20 cellular contexts compared by ENCODE assay signal in the genomic region with DNA sequence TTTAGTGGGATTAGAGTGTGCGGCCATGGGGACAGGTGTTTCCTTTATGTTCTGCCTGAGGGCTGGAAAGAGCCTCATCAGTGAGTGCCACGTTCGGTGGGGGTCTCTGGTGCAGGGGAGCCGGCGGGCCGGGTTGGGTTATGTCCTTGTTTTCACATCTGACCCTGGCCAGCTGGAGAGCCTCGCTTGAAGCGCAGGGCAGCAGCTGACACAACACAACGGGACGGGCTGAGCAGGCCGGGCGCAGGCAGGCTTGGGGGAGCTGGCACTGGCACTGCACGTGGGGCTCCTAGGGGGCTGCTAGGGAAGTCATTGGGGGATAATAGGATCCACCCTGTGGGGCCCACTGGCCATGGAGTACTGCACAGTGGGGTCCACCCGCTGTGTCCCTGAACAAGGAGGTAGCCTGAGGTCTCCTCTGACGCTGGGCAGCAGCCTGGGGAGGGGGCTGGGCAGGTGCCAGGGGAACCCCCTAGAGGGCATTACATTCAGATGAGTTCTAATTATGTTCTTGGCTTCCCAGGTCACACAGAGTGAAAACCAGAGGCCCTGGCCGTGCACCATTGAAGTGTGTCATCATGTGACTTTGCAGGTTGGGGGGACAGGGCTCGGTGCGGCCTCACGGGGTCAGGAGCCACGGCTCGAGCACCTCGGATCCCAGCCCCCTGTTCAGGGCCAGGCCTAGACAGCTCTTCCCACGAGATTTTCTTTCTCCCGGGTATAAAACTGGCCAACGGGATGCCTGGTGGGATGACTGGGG.
DNase-seq lines count a peak whose midpoint lies in the region; ATAC-seq and TF ChIP-seq lines count a peak whose summit lies in the region.
"Had no signal": no experiment of that assay in that cellular context is flagged by ENCODE, and none has a peak within 500 bp of the region (broad histone marks: within the 10 kb centered on the region; RNA-seq: fewer than 3 reads in every experiment).

No MANE protein-coding gene starts in this region.

- H3F3A ChIP-seq in neural progenitor cell (ENCODE audit: low read depth), result no peaks in the 10 kb centered on the region

- ATAC-seq in Right ventricle myocardium inferior (no peak), HG02623 (IDR thresholded peaks at IDR 0.05; ENCODE audit: unreplicated experiment) (no peak)
- ATAC-seq: esophagus mucosa, gastrocnemius medialis, T-cell had no signal

- H3K27ac Mint-ChIP-seq in neural progenitor cell, result peak overlapping the region; percentile 69
- H3K27ac Mint-ChIP-seq: activated CD4-positive, alpha-beta T cell treated with anti-CD3 and anti-CD28 coated beads, Interleukin-2, amount 10 ng/mL, durations not matched to agents 24 days and 14 days; CD4-positive, CD25-positive, alpha-beta regulatory T cell; mesothelial cell of epicardium; T-cell had no signal

- H3K36me3 ChIP-seq in right atrium auricular region (no peaks in the 10 kb centered on the region), neural progenitor cell (no peaks in the 10 kb centered on the region), tibial nerve (no peaks in the 10 kb centered on the region), testis (ENCODE audit: low read depth, missing control alignments) (no peaks in the 10 kb centered on the region)
- H3K36me3 ChIP-seq: gastrocnemius medialis had no signal

- no peak overlapping the region for H3K9ac ChIP-seq in neural progenitor cell

- H3K79me2 ChIP-seq in neural progenitor cell (ENCODE audit: low read depth), result no peaks in the 10 kb centered on the region

- H3K4me3 ChIP-seq in right atrium auricular region, result no peak overlapping the region
- H3K4me3 ChIP-seq in neural progenitor cell, result no peak overlapping the region
- no peak overlapping the region for H3K4me3 ChIP-seq in tibial nerve
- H3K4me3 ChIP-seq in testis, result no peak overlapping the region
- H3K4me3 ChIP-seq: gastrocnemius medialis had no signal

- DNase-seq in Right ventricle myocardium inferior (ENCODE audit: missing footprints), result peak; percentile 40
- DNase-seq in right atrium auricular region (ENCODE audit: low spot score), result no peak
- peak; percentile 71 for DNase-seq in cardiac septum (ENCODE audit: low spot score)
- peak; percentile 39 for DNase-seq in neural progenitor cell (ENCODE audit: low spot score)
- no peak for DNase-seq in tibial nerve (ENCODE audit: low spot score in 2 of 2)
- no peak for DNase-seq in testis
- no peak for DNase-seq in HCEC 1CT
- DNase-seq: activated CD4-positive, alpha-beta T cell treated with anti-CD3 and anti-CD28 coated beads, Interleukin-2, amount 10 ng/mL, durations not matched to agents 24 days and 14 days; CD4-positive, CD25-positive, alpha-beta regulatory T cell; DMS 273 treated with DMSO at 0.1 percent for 48 hours; effector CD8-positive, alpha-beta T cell; gastrocnemius medialis; NCI-H1436; NCI-H2171 treated with DMSO at 0.1 percent for 48 hours; NCI-H748 treated with DMSO at 0.1 percent for 48 hours; SHP77 treated with DMSO at 0.1 percent for 48 hours; T-cell had no signal

- H3K9me3 ChIP-seq in right atrium auricular region (no peaks in the 10 kb centered on the region), neural progenitor cell (ENCODE audit: low read depth) (no peaks in the 10 kb centered on the region), tibial nerve (no peaks in the 10 kb centered on the region), testis (no peaks in the 10 kb centered on the region)
- H3K9me3 ChIP-seq: gastrocnemius medialis had no signal

- H2AFZ ChIP-seq in neural progenitor cell (replicated peaks), result no peak overlapping the region

- no peaks in the 10 kb centered on the region for H3K4me1 ChIP-seq in right atrium auricular region
- peaks cover 13% of the 10 kb centered on the region for H3K4me1 ChIP-seq in neural progenitor cell
- no peaks in the 10 kb centered on the region for H3K4me1 ChIP-seq in tibial nerve
- H3K4me1 ChIP-seq in testis, result no peaks in the 10 kb centered on the region
- H3K4me1 ChIP-seq: gastrocnemius medialis had no signal

- 80 to 83% methylated on average over 23 to 25 of the region's 25 CpGs for WGBS in tibial nerve, 2 donors
- WGBS in testis, 2 donors, result 90 to 94% methylated on average over 16 to 25 of the region's 25 CpGs

- TF ChIP-seq CTCF in right atrium auricular region (IDR thresholded peaks at IDR 0.05) (no peak), neural progenitor cell (IDR thresholded peaks at IDR 0.05) (no peak), tibial nerve (IDR thresholded peaks at IDR 0.05) (no peak), testis (IDR thresholded peaks at IDR 0.05) (no peak)

- no peaks in the 10 kb centered on the region for H3K36me3 Mint-ChIP-seq in neural progenitor cell
- H3K36me3 Mint-ChIP-seq: CD4-positive, CD25-positive, alpha-beta regulatory T cell; mesothelial cell of epicardium; T-cell had no signal

- no peaks in the 10 kb centered on the region for H3K27me3 Mint-ChIP-seq in neural progenitor cell (ENCODE audit: insufficient read depth, low read depth)
- H3K27me3 Mint-ChIP-seq: activated CD4-positive, alpha-beta T cell treated with anti-CD3 and anti-CD28 coated beads, Interleukin-2, amount 10 ng/mL, durations not matched to agents 24 days and 14 days; CD4-positive, CD25-positive, alpha-beta regulatory T cell; T-cell had no signal

- no peaks in the 10 kb centered on the region for H3K9me3 Mint-ChIP-seq in neural progenitor cell
- H3K9me3 Mint-ChIP-seq: activated CD4-positive, alpha-beta T cell treated with anti-CD3 and anti-CD28 coated beads, Interleukin-2, amount 10 ng/mL, durations not matched to agents 24 days and 14 days; CD4-positive, CD25-positive, alpha-beta regulatory T cell; mesothelial cell of epicardium; T-cell had no signal

- no peaks in the 10 kb centered on the region for H3K27me3 ChIP-seq in right atrium auricular region
- peaks cover 52% of the 10 kb centered on the region for H3K27me3 ChIP-seq in neural progenitor cell
- no peaks in the 10 kb centered on the region for H3K27me3 ChIP-seq in tibial nerve
- no peaks in the 10 kb centered on the region for H3K27me3 ChIP-seq in testis

- H3K4me2 ChIP-seq in neural progenitor cell, result no peak overlapping the region

- intact Hi-C loops in Right ventricle myocardium inferior (cut with DNase I), result loop anchor here (10.0 kb wide), 1 partner anchor 345 kb away; no protein-coding TSS in a partner anchor
- intact Hi-C loops in cardiac septum (cut with DNase I), result no loop called here
- intact Hi-C loops in testis (cut with DNase I; ENCODE audit: low total_unique reads), result no loop called here

- peaks cover 26% of the 10 kb centered on the region for H3K4me1 Mint-ChIP-seq in neural progenitor cell

- no peak overlapping the region for H3K4me3 Mint-ChIP-seq in neural progenitor cell
- H3K4me3 Mint-ChIP-seq: activated CD4-positive, alpha-beta T cell treated with anti-CD3 and anti-CD28 coated beads, Interleukin-2, amount 10 ng/mL, durations not matched to agents 24 days and 14 days; CD4-positive, CD25-positive, alpha-beta regulatory T cell; mesothelial cell of epicardium; T-cell had no signal

- no peaks in the 10 kb centered on the region for H4K20me1 ChIP-seq in neural progenitor cell (ENCODE audit: low read depth)

- TF ChIP-seq EP300 in tibial nerve (IDR thresholded peaks at IDR 0.05), result no peak

- H3K27ac ChIP-seq in right atrium auricular region, result no peak overlapping the region
- no peak overlapping the region for H3K27ac ChIP-seq in neural progenitor cell
- H3K27ac ChIP-seq in tibial nerve, result no peak overlapping the region
- no peak overlapping the region for H3K27ac ChIP-seq in testis
- H3K27ac ChIP-seq: gastrocnemius medialis had no signal

- TF ChIP-seq POLR2A in tibial nerve (IDR thresholded peaks at IDR 0.05) (no peak), testis (IDR thresholded peaks at IDR 0.05) (no peak)

Comparison
In these comparisons a context has a peak if more than half of its experiments do, and no peak if none do; other contexts are left out.
1. DNase-seq: peak in Right ventricle myocardium inferior (single experiment), cardiac septum (single experiment) and neural progenitor cell (single experiment); none in right atrium auricular region (single experiment), tibial nerve (0 of 2), testis (single experiment) and HCEC 1CT (single experiment).